In genomic region chr5:175603987-175604739, GRCh38 we compare ENCODE assay signal across 19 cellular contexts. TPM values are rescaled to one million over a fixed set of nuclear protein-coding genes. Genes with fewer than 3 reads are reported as not detected.
"Had no signal": no experiment of that assay in that cellular context is flagged by ENCODE, and none has a peak within 500 bp of the region (broad histone marks: within the 10 kb centered on the region; RNA-seq: fewer than 3 reads in every experiment).

No MANE protein-coding gene starts in this region.

- H3K36me3 ChIP-seq: colonic mucosa, tibial artery, uterus, WERI-Rb-1 had no signal

- H3K4me3 Mint-ChIP-seq: activated CD4-positive, alpha-beta memory T cell treated with anti-CD3 and anti-CD28 coated beads for 36 hours; activated CD4-positive, alpha-beta T cell treated with anti-CD3 and anti-CD28 coated beads for 36 hours; activated CD8-positive, alpha-beta memory T cell treated with anti-CD3 and anti-CD28 coated beads, Interleukin-2, amount 10 ng/mL, durations not matched to agents 7 days and 5 days; activated naive CD4-positive, alpha-beta T cell treated with anti-CD3 and anti-CD28 coated beads for 36 hours; nephron had no signal

- H3K9me3 Mint-ChIP-seq: activated CD4-positive, alpha-beta memory T cell treated with anti-CD3 and anti-CD28 coated beads for 36 hours; activated naive CD4-positive, alpha-beta T cell treated with anti-CD3 and anti-CD28 coated beads for 36 hours had no signal

- H3K36me3 Mint-ChIP-seq: activated CD4-positive, alpha-beta memory T cell treated with anti-CD3 and anti-CD28 coated beads for 36 hours; activated CD8-positive, alpha-beta memory T cell treated with anti-CD3 and anti-CD28 coated beads, Interleukin-2, amount 10 ng/mL, durations not matched to agents 7 days and 5 days had no signal

- H3K27ac ChIP-seq: colonic mucosa, foreskin keratinocyte, skin epidermis, tibial artery, uterus, WERI-Rb-1 had no signal

- H3K27me3 Mint-ChIP-seq: activated CD4-positive, alpha-beta T cell treated with anti-CD3 and anti-CD28 coated beads for 36 hours had no signal

- H3K9me3 ChIP-seq: colonic mucosa, tibial artery, uterus had no signal

- H3K27me3 ChIP-seq: colonic mucosa, foreskin keratinocyte, uterus had no signal

- DNase-seq: activated CD4-positive, alpha-beta memory T cell treated with anti-CD3 and anti-CD28 coated beads for 36 hours; activated CD4-positive, alpha-beta T cell treated with anti-CD3 and anti-CD28 coated beads for 36 hours; activated CD8-positive, alpha-beta memory T cell treated with anti-CD3 and anti-CD28 coated beads, Interleukin-2, amount 10 ng/mL, durations not matched to agents 7 days and 5 days; activated naive CD4-positive, alpha-beta T cell treated with anti-CD3 and anti-CD28 coated beads for 36 hours; activated T-cell treated with anti-CD3 and anti-CD28 coated beads, Interleukin-2, amount 50 U/mL, for 1 hour; colonic mucosa; effector CD8-positive, alpha-beta T cell; foreskin keratinocyte; glutamatergic neuron; occipital lobe; stimulated activated CD4-positive, alpha-beta T cell treated with anti-CD3 and anti-CD28 coated beads, Interleukin-15, amount 100 ng/mL, for 24 hours; stimulated activated CD4-positive, alpha-beta T cell treated with anti-CD3 and anti-CD28 coated beads, Interleukin-4, amount 100 ng/mL, for 1 hour; stimulated activated naive CD4-positive, alpha-beta T cell; tibial artery; uterus; WERI-Rb-1 had no signal

- H3K4me1 ChIP-seq: colonic mucosa, foreskin keratinocyte, tibial artery, uterus had no signal

- H3K4me3 ChIP-seq: colonic mucosa, skin epidermis, tibial artery, uterus had no signal

- ATAC-seq: activated CD4-positive, alpha-beta T cell treated with anti-CD3 and anti-CD28 coated beads for 36 hours; activated CD8-positive, alpha-beta memory T cell treated with anti-CD3 and anti-CD28 coated beads, Interleukin-2, amount 10 ng/mL, durations not matched to agents 7 days and 5 days; foreskin keratinocyte had no signal

- H3K4me1 Mint-ChIP-seq: activated CD8-positive, alpha-beta memory T cell treated with anti-CD3 and anti-CD28 coated beads, Interleukin-2, amount 10 ng/mL, durations not matched to agents 7 days and 5 days; nephron had no signal

- H3K27ac Mint-ChIP-seq: activated CD4-positive, alpha-beta memory T cell treated with anti-CD3 and anti-CD28 coated beads for 36 hours; activated CD4-positive, alpha-beta T cell treated with anti-CD3 and anti-CD28 coated beads for 36 hours; activated CD8-positive, alpha-beta memory T cell treated with anti-CD3 and anti-CD28 coated beads, Interleukin-2, amount 10 ng/mL, durations not matched to agents 7 days and 5 days; activated naive CD4-positive, alpha-beta T cell treated with anti-CD3 and anti-CD28 coated beads for 36 hours; activated T-helper 2 cell treated with anti-CD3 and anti-CD28 coated beads, Interferon-gamma antibody, Interleukin-2, Interleukin-4, amounts not matched to agents 10 μg/mL and 5 μg/mL and 100 μg/mL, durations not matched to agents 14 hours and 24 hours and 36 hours; nephron had no signal

RNA-seq across cellular contexts. Expression of gene HRH2, which starts 53.7 kb away (rescaled TPM):
- total RNA-seq: foreskin keratinocyte had no signal
